Comparison of ENCODE assay signal across 23 cellular contexts in the genomic region with DNA sequence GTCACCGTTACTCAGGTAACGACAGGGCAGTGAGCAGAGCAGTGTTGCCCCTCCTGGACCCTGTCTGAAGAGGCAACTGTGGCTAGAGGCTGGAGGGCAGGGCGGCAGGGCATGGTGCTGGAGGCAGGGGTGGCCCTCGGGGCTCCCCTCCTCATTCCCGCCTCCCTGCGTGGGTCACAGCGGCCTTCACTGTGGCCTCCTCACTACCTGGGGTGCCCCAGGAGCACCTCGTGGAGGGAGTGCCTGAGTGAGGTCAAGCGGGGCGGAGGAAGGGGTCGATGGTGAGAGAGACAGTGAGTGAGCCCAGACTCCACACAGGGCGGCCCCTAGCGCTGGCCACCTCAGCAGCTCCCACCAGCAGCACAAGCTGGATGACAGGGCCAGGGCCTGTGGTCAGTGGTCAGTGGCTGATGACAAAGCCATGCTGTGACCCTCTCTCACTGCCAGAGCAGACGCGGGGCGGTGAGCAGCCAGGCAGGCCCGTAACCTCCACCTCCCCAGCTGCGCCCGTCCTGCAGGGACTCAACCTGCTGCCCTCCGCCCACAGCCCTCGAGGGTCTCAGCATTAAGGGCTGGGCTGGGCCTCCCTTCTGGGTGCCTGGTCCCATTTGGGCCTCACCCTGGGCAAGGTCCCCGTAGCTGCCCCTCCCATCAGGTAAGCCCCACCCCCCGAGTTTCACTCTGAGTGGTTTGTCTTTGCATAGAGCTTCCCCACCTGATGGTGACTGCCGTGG. TPM values are rescaled to one million over a fixed set of nuclear protein-coding genes. Genes with fewer than 3 reads are reported as not detected.
DNase-seq lines count a peak whose midpoint lies in the region; ATAC-seq, FAIRE-seq and TF ChIP-seq lines count a peak whose summit lies in the region.
"Had no signal": no experiment of that assay in that cellular context is flagged by ENCODE, and none has a peak within 500 bp of the region (broad histone marks: within the 10 kb centered on the region; RNA-seq: fewer than 3 reads in every experiment).

No MANE protein-coding gene starts in this region.

- H3K27ac Mint-ChIP-seq in stimulated activated naive CD8-positive, alpha-beta T cell treated with anti-CD3 and anti-CD28 coated beads, Interleukin-15, amount 100 ng/mL, for 72 hours = no peak overlapping the region
- H3K27ac Mint-ChIP-seq in memory B cell = peak overlapping the region; percentile 35
- no peak overlapping the region for H3K27ac Mint-ChIP-seq in type B pancreatic cell
- H3K27ac Mint-ChIP-seq: activated naive CD8-positive, alpha-beta T cell; WTC11 had no signal

- ATAC-seq in stimulated activated naive CD8-positive, alpha-beta T cell treated with anti-CD3 and anti-CD28 coated beads, Interleukin-15, amount 100 ng/mL, for 72 hours = peak; percentile 31
- no peak for ATAC-seq in stimulated activated naive CD8-positive, alpha-beta T cell treated with anti-CD3 and anti-CD28 coated beads, Interleukin-15, Interleukin-2, amounts not matched to agents 100 U/mL and 50 U/mL, for 24 hours
- ATAC-seq in memory B cell (ENCODE audit: low read depth) = no peak
- ATAC-seq: left cardiac atrium, PC-3, WTC11 had no signal

- H3K4me3 Mint-ChIP-seq in stimulated activated naive CD8-positive, alpha-beta T cell treated with anti-CD3 and anti-CD28 coated beads, Interleukin-15, amount 100 ng/mL, for 72 hours = no peak overlapping the region
- H3K4me3 Mint-ChIP-seq in memory B cell = no peak overlapping the region
- H3K4me3 Mint-ChIP-seq in type B pancreatic cell = no peak overlapping the region
- H3K4me3 Mint-ChIP-seq: activated naive CD8-positive, alpha-beta T cell; WTC11 had no signal

- peaks cover 23% of the 10 kb centered on the region for H3K27me3 Mint-ChIP-seq in stimulated activated naive CD8-positive, alpha-beta T cell treated with anti-CD3 and anti-CD28 coated beads, Interleukin-15, amount 100 ng/mL, for 72 hours
- H3K27me3 Mint-ChIP-seq in memory B cell = peaks cover 3% of the 10 kb centered on the region
- H3K27me3 Mint-ChIP-seq in type B pancreatic cell = peaks cover 27% of the 10 kb centered on the region
- H3K27me3 Mint-ChIP-seq: activated naive CD8-positive, alpha-beta T cell had no signal

- no peak for FAIRE-seq in urothelium cell line (lab: Jason Lieb, UNC)

- no peak overlapping the region for H3K4me3 ChIP-seq in H7 (ENCODE audit: insufficient read depth, low read depth, low read length)
- H3K4me3 ChIP-seq: esophagus squamous epithelium, tibial nerve had no signal

- TF ChIP-seq CTCF in type B pancreatic cell (conservative IDR thresholded peaks at IDR 0.05) = no peak

- H3K4me1 Mint-ChIP-seq in stimulated activated naive CD8-positive, alpha-beta T cell treated with anti-CD3 and anti-CD28 coated beads, Interleukin-15, amount 100 ng/mL, for 72 hours = peaks cover 27% of the 10 kb centered on the region
- peaks cover 11% of the 10 kb centered on the region for H3K4me1 Mint-ChIP-seq in memory B cell
- H3K4me1 Mint-ChIP-seq in type B pancreatic cell (ENCODE audit: unreplicated experiment) = no peaks in the 10 kb centered on the region
- H3K4me1 Mint-ChIP-seq: WTC11 had no signal

- H3K9me3 Mint-ChIP-seq in stimulated activated naive CD8-positive, alpha-beta T cell treated with anti-CD3 and anti-CD28 coated beads, Interleukin-15, amount 100 ng/mL, for 72 hours = no peaks in the 10 kb centered on the region
- no peaks in the 10 kb centered on the region for H3K9me3 Mint-ChIP-seq in memory B cell
- H3K9me3 Mint-ChIP-seq in type B pancreatic cell = no peaks in the 10 kb centered on the region
- H3K9me3 Mint-ChIP-seq: WTC11 had no signal

- no peak for DNase-seq in stimulated activated naive CD8-positive, alpha-beta T cell treated with anti-CD3 and anti-CD28 coated beads, Interleukin-15, amount 100 ng/mL, for 72 hours
- no peak for DNase-seq in stimulated activated naive CD8-positive, alpha-beta T cell treated with anti-CD3 and anti-CD28 coated beads, Interleukin-15, Interleukin-2, amounts not matched to agents 100 U/mL and 50 U/mL, for 24 hours
- DNase-seq in H7 (peak; percentile 58), memory B cell (ENCODE audit: low spot score in 2 of 2) (no peak), urothelium cell line (ENCODE audit: low spot score) (no peak), type B pancreatic cell (ENCODE audit: extremely low spot score, unreplicated experiment) (no peak), NCI-H510A treated with DMSO at 0.1 percent for 48 hours (lab: John Stamatoyannopoulos, UW) (no peak)
- DNase-seq: AML-193; Caco-2; cerebellar nuclear complex; effector CD8-positive, alpha-beta T cell; esophagus squamous epithelium; HCEC 1CT; left cardiac atrium; midbrain; MM.1S; NCI-H1694; NCI-H82; PC-3; stimulated activated naive CD4-positive, alpha-beta T cell treated with Interleukin-2 at 50 U/mL for 16 hours had no signal

- no peaks in the 10 kb centered on the region for H3K36me3 ChIP-seq in H7 (replicated peaks; ENCODE audit: control insufficient read depth, insufficient read depth, low read length)
- H3K36me3 ChIP-seq: esophagus squamous epithelium had no signal

- peaks cover 13% of the 10 kb centered on the region for H3K36me3 Mint-ChIP-seq in memory B cell
- no peaks in the 10 kb centered on the region for H3K36me3 Mint-ChIP-seq in type B pancreatic cell
- H3K36me3 Mint-ChIP-seq: activated naive CD8-positive, alpha-beta T cell; WTC11 had no signal

- no peaks in the 10 kb centered on the region; the same call in 1 of the 2 replicates for H3K27me3 ChIP-seq in H7 (ENCODE audit: control insufficient read depth, insufficient read depth, low read length)

RNA-seq across cellular contexts. Expression of gene GPR132, which starts 17.8 kb away (rescaled TPM):
- not detected in 2 replicates for total RNA-seq in H7 (2014; rRNA removed; shearing (Covaris generic))
- 0.24 and 0.33 TPM in 2 replicates for total RNA-seq in type B pancreatic cell (ENCODE audit: low replicate concordance)
- total RNA-seq: Caco-2 had no signal

RNA-seq across cellular contexts. Expression of gene CDCA4, which starts 26.6 kb away (rescaled TPM):
- total RNA-seq in H7 (2014; rRNA removed; shearing (Covaris generic)) = 99.0 and 111 TPM in 2 replicates
- total RNA-seq in type B pancreatic cell (ENCODE audit: low replicate concordance) = 21.2 and 29.7 TPM in 2 replicates
